8 cellular contexts compared by ENCODE assay signal in genomic region chr19:17510220-17510993, GRCh38. TPM values are rescaled to one million over a fixed set of nuclear protein-coding genes. Genes with fewer than 3 reads are reported as not detected.
DNase-seq lines count a peak whose midpoint lies in the region; ATAC-seq and TF ChIP-seq lines count a peak whose summit lies in the region.

No MANE protein-coding gene starts in this region.

- no peaks in the 10 kb centered on the region for H3K27me3 Mint-ChIP-seq in chondrocyte (ENCODE audit: low read depth)

- H3K27ac ChIP-seq in AG04450 (ENCODE audit: low read depth, low read length) (peak overlapping the region; percentile 82), KOPT-K1 (ENCODE audit: low read depth, low read length, poor library complexity, severe bottlenecking) (peak overlapping the region; percentile 98)

- peak overlapping the region; percentile 86 for H3K4me3 ChIP-seq in AG04450 (ENCODE audit: low read depth, low read length)

- ATAC-seq in GM18873 (IDR thresholded peaks at IDR 0.05; ENCODE audit: low FRiP score, unreplicated experiment) (no peak), GM19395 (IDR thresholded peaks at IDR 0.05; ENCODE audit: unreplicated experiment) (no peak), GM18868 (IDR thresholded peaks at IDR 0.05; ENCODE audit: unreplicated experiment) (no peak)

- H3K36me3 Mint-ChIP-seq in chondrocyte (ENCODE audit: low read depth) = peaks cover 5% of the 10 kb centered on the region

- H3K9me3 ChIP-seq in AG04450 (ENCODE audit: control insufficient read depth, insufficient read depth, low read length) = peaks cover 14% of the 10 kb centered on the region; the same call in 1 of the 2 replicates
- no peaks in the 10 kb centered on the region for H3K9me3 ChIP-seq in KOPT-K1 (ENCODE audit: insufficient read depth, low read length, poor library complexity, severe bottlenecking)

- H3K27ac Mint-ChIP-seq in chondrocyte (ENCODE audit: unreplicated experiment) = peak overlapping the region; percentile 97

- CTCF ChIA-PET in AG04450 (lab: Charles Lee) = interaction anchor here (0.7 to 3.9 kb wide), 3 partner anchors 14 to 256 kb away, joined by 3 to 16 read pairs (median 3); no protein-coding TSS in a partner anchor

- TF ChIP-seq CTCF in AG04450 (IDR thresholded peaks at IDR 0.05; ENCODE audit: low read depth, low read length) (no peak), chondrocyte (IDR thresholded peaks at IDR 0.05) (no peak)

- no peaks in the 10 kb centered on the region for H3K27me3 ChIP-seq in AG04450 (ENCODE audit: control insufficient read depth, insufficient read depth, low read length)

- peaks cover 45% of the 10 kb centered on the region for H3K4me1 Mint-ChIP-seq in chondrocyte (ENCODE audit: low read depth)

- peaks cover 21% of the 10 kb centered on the region; the same call in 1 of the 2 replicates for H3K36me3 ChIP-seq in KOPT-K1 (ENCODE audit: insufficient read depth, low read length)

- H3K9me3 Mint-ChIP-seq in chondrocyte (ENCODE audit: low read depth) = no peaks in the 10 kb centered on the region

- no peak for DNase-seq in AG04450 (ENCODE audit: low read depth, low spot score)
- no peak for DNase-seq in chondrocyte (ENCODE audit: low spot score)
- peak; percentile 46 for DNase-seq in myocyte (ENCODE audit: low read depth)
- DNase-seq in DMS79 treated with DMSO at 0.1 percent for 48 hours (lab: John Stamatoyannopoulos, UW) = no peak

- peak overlapping the region; percentile 89 for H3K4me3 Mint-ChIP-seq in chondrocyte (ENCODE audit: unreplicated experiment)

- POLR2A ChIA-PET in AG04450 (lab: Yijun Ruan, JAX) = interaction anchor here (0.6 to 1.0 kb wide), 4 partner anchors 22 to 289 kb away, joined by 3 to 7 read pairs (median 4); no protein-coding TSS in a partner anchor

RNA-seq across cellular contexts. Expression of gene PGLS, which starts 1.0 kb away (rescaled TPM):
- polyA plus RNA-seq in AG04450 (2011; rRNA removed) = 40.5 and 60.8 TPM in 2 replicates
- 59.9 and 79.3 TPM in 2 replicates for polyA minus RNA-seq in AG04450 (2011; rRNA and poly(A)+ RNA removed)
- total RNA-seq in chondrocyte (73.7 to 112 TPM (median 108 TPM) in 3 replicates), myocyte (60.5 and 75.0 TPM in 2 replicates)
- 120 TPM for polyA plus RNA-seq in myocyte (2012)

RNA-seq across cellular contexts. Expression of gene SLC27A1, which starts 40.1 kb away (rescaled TPM):
- 8.3 and 9.4 TPM in 2 replicates for polyA plus RNA-seq in AG04450 (2011; rRNA removed)
- 6.5 and 7.6 TPM in 2 replicates for polyA minus RNA-seq in AG04450 (2011; rRNA and poly(A)+ RNA removed)
- total RNA-seq in chondrocyte = 6.8 to 7.9 TPM (median 7.7 TPM) in 3 replicates
- total RNA-seq in myocyte = 35.8 and 41.3 TPM in 2 replicates
- polyA plus RNA-seq in myocyte (2012) = 29.9 TPM

RNA-seq across cellular contexts. Expression of gene COLGALT1, which starts 45.0 kb away (rescaled TPM):
- 89.0 and 102 TPM in 2 replicates for polyA plus RNA-seq in AG04450 (2011; rRNA removed)
- 191 and 228 TPM in 2 replicates for polyA minus RNA-seq in AG04450 (2011; rRNA and poly(A)+ RNA removed)
- 113 to 146 TPM (median 140 TPM) in 3 replicates for total RNA-seq in chondrocyte
- total RNA-seq in myocyte = 83.4 and 92.8 TPM in 2 replicates
- polyA plus RNA-seq in myocyte (2012) = 106 TPM

RNA-seq across cellular contexts. Expression of gene NXNL1, which starts 49.7 kb away (rescaled TPM):
- polyA plus RNA-seq in AG04450 (2011; rRNA removed) = not detected in 2 replicates
- polyA minus RNA-seq in AG04450 (2011; rRNA and poly(A)+ RNA removed) = not detected in 2 replicates
- total RNA-seq in chondrocyte = not detected in 3 replicates
- not detected in 2 replicates for total RNA-seq in myocyte
- not detected for polyA plus RNA-seq in myocyte (2012)
